ENCODE assay signal across 1 cellular context in the genomic region with DNA sequence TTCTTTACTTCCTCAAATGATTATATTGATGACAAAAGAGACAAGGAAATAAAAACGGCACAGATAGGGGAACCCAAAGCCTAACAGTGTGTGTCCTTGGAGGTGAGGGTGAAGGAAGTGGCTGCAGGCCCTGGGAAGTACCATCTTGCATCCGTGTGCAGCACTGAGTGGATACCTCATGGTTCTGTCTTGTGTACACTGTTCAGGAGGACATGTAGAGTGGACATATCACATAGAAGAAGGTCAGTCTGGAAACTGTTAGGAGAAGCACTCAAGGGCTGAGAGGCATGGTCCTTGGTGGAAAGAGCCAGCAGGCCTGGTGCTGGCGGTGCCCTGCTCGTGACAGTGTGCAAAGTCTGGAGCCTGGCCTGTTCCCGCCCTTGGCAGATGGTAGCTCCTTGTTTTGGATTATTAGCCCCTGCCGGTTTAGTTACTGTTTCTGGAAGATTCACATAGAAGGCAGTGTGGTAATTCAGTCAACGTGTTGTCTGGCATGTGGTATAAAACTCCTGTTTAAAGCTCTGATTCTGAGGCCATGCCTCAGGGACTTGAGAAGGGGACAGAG.
TF ChIP-seq lines count a peak whose summit lies in the region.

No MANE protein-coding gene starts in this region.

TF ChIP-seq in HepG2, 621 proteins besides CTCF, POLR2A, EP300 and RAD21:
- TF ChIP-seq, protein P1, sequence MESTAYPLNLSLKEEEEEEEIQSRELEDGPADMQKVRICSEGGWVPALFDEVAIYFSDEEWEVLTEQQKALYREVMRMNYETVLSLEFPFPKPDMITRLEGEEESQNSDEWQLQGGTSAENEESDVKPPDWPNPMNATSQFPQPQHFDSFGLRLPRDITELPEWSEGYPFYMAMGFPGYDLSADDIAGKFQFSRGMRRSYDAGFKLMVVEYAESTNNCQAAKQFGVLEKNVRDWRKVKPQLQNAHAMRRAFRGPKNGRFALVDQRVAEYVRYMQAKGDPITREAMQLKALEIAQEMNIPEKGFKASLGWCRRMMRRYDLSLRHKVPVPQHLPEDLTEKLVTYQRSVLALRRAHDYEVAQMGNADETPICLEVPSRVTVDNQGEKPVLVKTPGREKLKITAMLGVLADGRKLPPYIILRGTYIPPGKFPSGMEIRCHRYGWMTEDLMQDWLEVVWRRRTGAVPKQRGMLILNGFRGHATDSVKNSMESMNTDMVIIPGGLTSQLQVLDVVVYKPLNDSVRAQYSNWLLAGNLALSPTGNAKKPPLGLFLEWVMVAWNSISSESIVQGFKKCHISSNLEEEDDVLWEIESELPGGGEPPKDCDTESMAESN (CRISPR knock-in tag; conservative IDR thresholded peaks at IDR 0.05): no peak
- TF ChIP-seq, protein P2, sequence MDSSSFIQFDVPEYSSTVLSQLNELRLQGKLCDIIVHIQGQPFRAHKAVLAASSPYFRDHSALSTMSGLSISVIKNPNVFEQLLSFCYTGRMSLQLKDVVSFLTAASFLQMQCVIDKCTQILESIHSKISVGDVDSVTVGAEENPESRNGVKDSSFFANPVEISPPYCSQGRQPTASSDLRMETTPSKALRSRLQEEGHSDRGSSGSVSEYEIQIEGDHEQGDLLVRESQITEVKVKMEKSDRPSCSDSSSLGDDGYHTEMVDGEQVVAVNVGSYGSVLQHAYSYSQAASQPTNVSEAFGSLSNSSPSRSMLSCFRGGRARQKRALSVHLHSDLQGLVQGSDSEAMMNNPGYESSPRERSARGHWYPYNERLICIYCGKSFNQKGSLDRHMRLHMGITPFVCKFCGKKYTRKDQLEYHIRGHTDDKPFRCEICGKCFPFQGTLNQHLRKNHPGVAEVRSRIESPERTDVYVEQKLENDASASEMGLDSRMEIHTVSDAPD (CRISPR knock-in tag; IDR thresholded peaks at IDR 0.05): no peak
- TF ChIP-seq MIXL1 (CRISPR knock-in tag; IDR thresholded peaks at IDR 0.05) (no peak), ZNF383 (CRISPR knock-in tag; IDR thresholded peaks at IDR 0.05; ENCODE audit: borderline replicate concordance) (no peak), ZFY (CRISPR knock-in tag; IDR thresholded peaks at IDR 0.05) (no peak)
- TF ChIP-seq, protein P3, sequence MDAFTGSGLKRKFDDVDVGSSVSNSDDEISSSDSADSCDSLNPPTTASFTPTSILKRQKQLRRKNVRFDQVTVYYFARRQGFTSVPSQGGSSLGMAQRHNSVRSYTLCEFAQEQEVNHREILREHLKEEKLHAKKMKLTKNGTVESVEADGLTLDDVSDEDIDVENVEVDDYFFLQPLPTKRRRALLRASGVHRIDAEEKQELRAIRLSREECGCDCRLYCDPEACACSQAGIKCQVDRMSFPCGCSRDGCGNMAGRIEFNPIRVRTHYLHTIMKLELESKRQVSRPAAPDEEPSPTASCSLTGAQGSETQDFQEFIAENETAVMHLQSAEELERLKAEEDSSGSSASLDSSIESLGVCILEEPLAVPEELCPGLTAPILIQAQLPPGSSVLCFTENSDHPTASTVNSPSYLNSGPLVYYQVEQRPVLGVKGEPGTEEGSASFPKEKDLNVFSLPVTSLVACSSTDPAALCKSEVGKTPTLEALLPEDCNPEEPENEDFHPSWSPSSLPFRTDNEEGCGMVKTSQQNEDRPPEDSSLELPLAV (CRISPR knock-in tag; conservative IDR thresholded peaks at IDR 0.05; ENCODE audit: low read depth): no peak
